In genomic region chr6:25042599-25042936, GRCh38 we compare ENCODE assay signal across 10 cellular contexts.
DNase-seq lines count a peak whose midpoint lies in the region; ATAC-seq, FAIRE-seq and TF ChIP-seq lines count a peak whose summit lies in the region.
"Had no signal": no experiment of that assay in that cellular context is flagged by ENCODE, and none has a peak within 500 bp of the region (broad histone marks: within the 10 kb centered on the region; RNA-seq: fewer than 3 reads in every experiment).

No MANE protein-coding gene starts in this region.

- H3K4ac ChIP-seq in H1 (replicated peaks; ENCODE audit: insufficient read length, low read depth, low read length), result no peak overlapping the region

- H3K36me3 ChIP-seq in OCI-LY1 (ENCODE audit: insufficient read depth, low read length) (peaks cover 8% of the 10 kb centered on the region), H1 (ENCODE audit: control insufficient read depth in 2 of 4, insufficient read depth in 4 of 4, low read length in 3 of 4) (no peaks in the 10 kb centered on the region), prostate gland (no peaks in the 10 kb centered on the region)
- H3K36me3 ChIP-seq: SJSA1 had no signal

- H3K9me2 ChIP-seq in OCI-LY1 (ENCODE audit: low read depth, low read length), result no peaks in the 10 kb centered on the region

- H3K4me2 ChIP-seq in OCI-LY1 (ENCODE audit: low read length) (peak overlapping the region; percentile 93), H1 (ENCODE audit: insufficient read depth in 1 of 2, low read depth in 2 of 2, low read length in 2 of 2) (no peak overlapping the region)

- H2AK5ac ChIP-seq in H1 (ENCODE audit: low read depth, low read length), result no peak overlapping the region

- intact Hi-C loops in prostate gland (cut with DNase I), result no loop called here

- H2BK20ac ChIP-seq in H1 (ENCODE audit: low read length), result no peak overlapping the region

- H4K20me1 ChIP-seq in OCI-LY1 (ENCODE audit: insufficient read depth, low read length), result no peaks in the 10 kb centered on the region
- no peaks in the 10 kb centered on the region for H4K20me1 ChIP-seq in H1 (replicated peaks in 1 of 2; ENCODE audit: control insufficient read depth in 1 of 2, insufficient read depth in 2 of 2, low read length in 2 of 2)

- H4K5ac ChIP-seq in H1 (ENCODE audit: insufficient read length, low read depth, low read length), result no peak overlapping the region

- ATAC-seq in GM19395 (IDR thresholded peaks at IDR 0.05; ENCODE audit: unreplicated experiment) (peak; percentile 15), HG03439 (IDR thresholded peaks at IDR 0.05; ENCODE audit: unreplicated experiment) (no peak), left lobe of liver (no peak)

- peak overlapping the region; percentile 81 for H3K27ac ChIP-seq in OCI-LY1 (ENCODE audit: low read depth, low read length, poor library complexity, severe bottlenecking)
- no peak overlapping the region for H3K27ac ChIP-seq in H1 (ENCODE audit: low read depth, low read length)
- no peak overlapping the region for H3K27ac ChIP-seq in prostate gland
- H3K27ac ChIP-seq: SJSA1 had no signal

- H3K4me3 ChIP-seq in OCI-LY1 (ENCODE audit: low read depth, low read length, poor library complexity, severe bottlenecking) (peak overlapping the region; percentile 84), H1 (ENCODE audit: extremely low read depth in 1 of 4, insufficient read depth in 2 of 4, low read depth in 3 of 4, low read length in 4 of 4) (no peak overlapping the region), prostate gland (no peak overlapping the region)
- H3K4me3 ChIP-seq: SJSA1 had no signal

- no peak overlapping the region for H3K18ac ChIP-seq in H1 (ENCODE audit: extremely low read depth, low read length)

- no peak overlapping the region for H2BK120ac ChIP-seq in H1 (replicated peaks; ENCODE audit: low read depth, low read length)

- CTCF ChIA-PET in H1 (lab: Charles Lee; ENCODE audit: partially characterized antibody), result interaction anchor here (0.6 to 2.5 kb wide), 9 partner anchors 10 to 200 kb away, joined by 3 to 14 read pairs (median 4); no protein-coding TSS in a partner anchor

- peaks cover 41% of the 10 kb centered on the region for H3K79me2 ChIP-seq in OCI-LY1 (ENCODE audit: insufficient read depth, low read length)
- H3K79me2 ChIP-seq in H1 (ENCODE audit: control insufficient read depth in 1 of 2, insufficient read depth in 2 of 2, low read length in 2 of 2), result no peaks in the 10 kb centered on the region

- no peak overlapping the region for H4K8ac ChIP-seq in H1 (ENCODE audit: extremely low read depth, insufficient read depth, low read length)

- peaks cover 53% of the 10 kb centered on the region for H3K4me1 ChIP-seq in OCI-LY1 (ENCODE audit: insufficient read depth, low read length, severe bottlenecking)
- H3K4me1 ChIP-seq in H1 (replicated peaks in 1 of 4; ENCODE audit: control insufficient read depth in 3 of 4, insufficient read depth in 4 of 4, low read length in 3 of 4), result no peaks in the 10 kb centered on the region
- H3K4me1 ChIP-seq in prostate gland (replicated peaks), result no peaks in the 10 kb centered on the region

- no peak overlapping the region for H3K23ac ChIP-seq in H1 (ENCODE audit: insufficient read length)

- H3K56ac ChIP-seq in H1 (replicated peaks; ENCODE audit: insufficient read length, low read depth, low read length), result no peak overlapping the region

- H3K9me3 ChIP-seq in OCI-LY1 (ENCODE audit: low read length) (no peaks in the 10 kb centered on the region), H1 (ENCODE audit: insufficient read depth in 2 of 2, low read depth in 1 of 2, low read length in 1 of 2) (no peaks in the 10 kb centered on the region), prostate gland (no peaks in the 10 kb centered on the region)
- H3K9me3 ChIP-seq: SJSA1 had no signal

- H3K14ac ChIP-seq in H1 (ENCODE audit: insufficient read length), result no peak overlapping the region

- H3K9ac ChIP-seq in OCI-LY1 (ENCODE audit: low read length), result peak overlapping the region; percentile 83; the same call in 1 of the 2 replicates
- no peak overlapping the region for H3K9ac ChIP-seq in H1 (replicated peaks in 1 of 4; ENCODE audit: extremely low read depth in 1 of 4, low read depth in 3 of 4, low read length in 3 of 4)

- peak; percentile 45 for TF ChIP-seq CTCF in OCI-LY1 (IDR thresholded peaks at IDR 0.05; ENCODE audit: low read length)
- peak; percentile 7 to 29 (median 9); a peak in 2 of 4 replicates for TF ChIP-seq CTCF in H1 (IDR thresholded peaks at IDR 0.05; ENCODE audit: control extremely low read depth in 1 of 3, insufficient read depth in 1 of 3, low read depth in 1 of 3, low read length in 3 of 3)
- no peak for TF ChIP-seq CTCF in prostate gland (IDR thresholded peaks at IDR 0.05)

- H3K27me3 ChIP-seq in OCI-LY1 (ENCODE audit: insufficient read depth, low read length) (no peaks in the 10 kb centered on the region), H1 (replicated peaks in 1 of 4; ENCODE audit: control insufficient read depth in 3 of 4, extremely low read depth in 1 of 4, insufficient read depth in 3 of 4, low read length in 3 of 4) (no peaks in the 10 kb centered on the region), prostate gland (replicated peaks; ENCODE audit: insufficient read depth) (no peaks in the 10 kb centered on the region)
- H3K27me3 ChIP-seq: SJSA1 had no signal

- no peaks in the 10 kb centered on the region for H3K79me1 ChIP-seq in H1 (ENCODE audit: low read depth, low read length)

- 0 out of 2 replicates have a peak overlapping the region, but pooled peaks have one; percentile 37 for H2AFZ ChIP-seq in OCI-LY1 (ENCODE audit: low read length)
- no peak overlapping the region for H2AFZ ChIP-seq in H1 (ENCODE audit: low read length)

- H2BK12ac ChIP-seq in H1 (ENCODE audit: low read depth, low read length), result no peak overlapping the region

- no peak overlapping the region for H2BK15ac ChIP-seq in H1 (ENCODE audit: low read length)

- peak; percentile 4 to 20; a peak in 1 of 4 replicates for TF ChIP-seq RAD21 in H1 (IDR thresholded peaks at IDR 0.05 in 1 of 2, conservative IDR thresholded peaks at IDR 0.05 in 1 of 2; ENCODE audit: low read depth in 2 of 2, low read length in 2 of 2)

- no peak for FAIRE-seq in H1 (lab: Jason Lieb, UNC)

- WGBS in H1 (ENCODE audit: extremely low coverage in 1 of 2, insufficient coverage in 1 of 2, insufficient read length in 1 of 2, insufficient replicate concordance in 2 of 2, low coverage in 1 of 2, low lambda C conversion rate in 2 of 2, missing lambda C conversion rate in 1 of 2), 2 experiments, result 86 to 100% methylated on average over 1 to 5 of the region's 5 CpGs
- WGBS in prostate gland, result 76% methylated on average over 5 of the region's 5 CpGs

- H3F3A ChIP-seq in OCI-LY1 (ENCODE audit: insufficient read depth, low read length), result peaks cover 5% of the 10 kb centered on the region; the same call in 1 of the 2 replicates

- no peak overlapping the region for H2BK5ac ChIP-seq in H1 (ENCODE audit: low read depth, low read length)

- no peaks in the 10 kb centered on the region for H3K23me2 ChIP-seq in H1 (ENCODE audit: low read depth, low read length)

- no peak for TF ChIP-seq EP300 in H1 (IDR thresholded peaks at IDR 0.05; ENCODE audit: borderline replicate concordance in 1 of 2, low read depth in 2 of 2, low read length in 2 of 2)

- DNase-seq in DMS153 treated with DMSO at 0.1 percent for 48 hours (lab: John Stamatoyannopoulos, UW; ENCODE audit: unreplicated experiment) (peak; percentile 18), H1 (ENCODE audit: low read depth in 1 of 2, low spot score in 2 of 2) (no peak), NCI-H2227 treated with DMSO at 0.1 percent for 48 hours (lab: John Stamatoyannopoulos, UW) (no peak), prostate gland (ENCODE audit: low spot score) (no peak), left lobe of liver (ENCODE audit: low spot score) (no peak)
- DNase-seq: GF-D8 had no signal

- TF ChIP-seq POLR2A in H1 (IDR thresholded peaks at IDR 0.05; ENCODE audit: control extremely low read depth in 1 of 2, low read depth in 2 of 2, low read length in 2 of 2), result no peak
- TF ChIP-seq POLR2A in prostate gland (IDR thresholded peaks at IDR 0.05), result no peak

- POLR2A ChIA-PET in H1 (lab: Charles Lee; ENCODE audit: partially characterized antibody), result no interaction called here

- no peak overlapping the region for H4K91ac ChIP-seq in H1 (replicated peaks; ENCODE audit: insufficient read length, low read length)

TF ChIP-seq in H1, 55 proteins besides CTCF, POLR2A, EP300 and RAD21:
- TF ChIP-seq SP4 (IDR thresholded peaks at IDR 0.05; ENCODE audit: low read length) (no peak), BRCA1 (IDR thresholded peaks at IDR 0.05; ENCODE audit: low read depth, low read length) (no peak), SIN3A (conservative IDR thresholded peaks at IDR 0.05 in 1 of 2, IDR thresholded peaks at IDR 0.05 in 1 of 2; ENCODE audit: low read depth in 1 of 2, low read length in 2 of 2) (no peak), TBP (IDR thresholded peaks at IDR 0.05; ENCODE audit: low read depth, low read length) (no peak)

Comparison
In these comparisons a context has a peak if more than half of its experiments do, and no peak if none do; other contexts are left out.
1. CTCF ChIP-seq: peak in OCI-LY1 (single experiment) and H1 (3 of 3); none in prostate gland (0 of 4).